ENCODE assay signal across 12 cellular contexts in the genomic region with DNA sequence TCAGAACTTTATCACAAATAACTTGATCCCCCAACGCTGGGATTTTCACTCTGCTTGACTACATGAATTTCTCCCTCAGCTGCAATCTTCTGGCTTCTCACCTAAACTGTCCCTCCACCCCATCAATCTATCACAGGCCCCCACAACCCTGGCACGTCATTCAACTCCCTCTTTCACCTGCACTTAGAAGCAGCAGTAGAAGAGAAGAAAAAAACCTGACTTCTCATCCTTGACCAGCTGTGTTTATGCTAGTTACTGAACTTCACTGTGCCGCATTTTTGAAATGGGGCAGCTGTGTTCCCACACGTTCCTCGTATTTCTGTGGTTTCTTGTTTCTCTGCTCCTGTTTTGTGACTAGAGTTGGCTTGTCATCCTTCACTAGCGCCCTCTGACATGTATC. TPM values are rescaled to one million over a fixed set of nuclear protein-coding genes. Genes with fewer than 3 reads are reported as not detected.
DNase-seq lines count a peak whose midpoint lies in the region; ATAC-seq and FAIRE-seq lines count a peak whose summit lies in the region.
"Had no signal": no experiment of that assay in that cellular context is flagged by ENCODE, and none has a peak within 500 bp of the region (broad histone marks: within the 10 kb centered on the region; RNA-seq: fewer than 3 reads in every experiment).

No MANE protein-coding gene starts in this region.

- H3K9me3 Mint-ChIP-seq in T-cell = no peaks in the 10 kb centered on the region
- H3K9me3 Mint-ChIP-seq: brain; CD8-positive, alpha-beta memory T cell had no signal

- no peak overlapping the region for H3K4me3 Mint-ChIP-seq in T-cell
- H3K4me3 Mint-ChIP-seq: brain; CD8-positive, alpha-beta memory T cell had no signal

- DNase-seq in A172 (ENCODE audit: low spot score) = peak; percentile 4
- DNase-seq in GM19239 (ENCODE audit: insufficient read length, low spot score) = no peak
- peak; percentile 15 for DNase-seq in HTR-8/SVneo (ENCODE audit: insufficient read length, low spot score)
- DNase-seq in fibroblast of gingiva (ENCODE audit: low read depth) = peak; percentile 42
- no peak for DNase-seq in RCC 7860 (ENCODE audit: low spot score)
- DNase-seq in iPS-NIHi11 (ENCODE audit: low spot score) = no peak
- no peak for DNase-seq in T-cell
- DNase-seq: activated CD4-positive, alpha-beta T cell treated with anti-CD3 and anti-CD28 coated beads for 1 hour; CD8-positive, alpha-beta memory T cell; H7 had no signal

- H3K36me3 Mint-ChIP-seq in T-cell = peaks cover 18% of the 10 kb centered on the region
- H3K36me3 Mint-ChIP-seq: brain had no signal

- H3K27ac Mint-ChIP-seq in T-cell = no peak overlapping the region

- peaks cover 25 to 44% (median 29%) of the 10 kb centered on the region in 3 donors for H3K4me1 Mint-ChIP-seq in T-cell

- FAIRE-seq in GM19239 (lab: Jason Lieb, UNC) = peak; percentile 89
- FAIRE-seq in HTR-8/SVneo (lab: Jason Lieb, UNC) = no peak
- no peak for FAIRE-seq in RCC 7860 (lab: Jason Lieb, UNC)

- POLR2A ChIA-PET in T-cell (lab: Charles Lee) = no interaction called here

- ATAC-seq in GM18909 (IDR thresholded peaks at IDR 0.05; ENCODE audit: poor library complexity, unreplicated experiment) (no peak), T-cell (replicated peaks in 1 of 4) (no peak)

- CTCF ChIA-PET in T-cell (lab: Charles Lee) = no interaction called here

- H3K27me3 Mint-ChIP-seq in T-cell = no peaks in the 10 kb centered on the region
- H3K27me3 Mint-ChIP-seq: CD8-positive, alpha-beta memory T cell had no signal

RNA-seq across cellular contexts. Expression of gene ITPR2, which starts 35.0 kb away (rescaled TPM):
- 6.4 and 6.5 TPM in 2 replicates for total RNA-seq in A172 (2014; rRNA removed; shearing (Covaris generic))
- total RNA-seq in T-cell = 10 to 100 TPM; 38.8 to 52.5 (median 44.5) TPM

Comparison
In these comparisons a context has a peak if more than half of its experiments do, and no peak if none do; other contexts are left out.
1. DNase-seq: peak in A172 (single experiment), HTR-8/SVneo (single experiment) and fibroblast of gingiva (single experiment); none in GM19239 (single experiment), RCC 7860 (single experiment), iPS-NIHi11 (single experiment) and T-cell (0 of 34).